In genomic region chr14:92846162-92846897, GRCh38 we compare ENCODE assay signal across 8 cellular contexts. TPM values are rescaled to one million over a fixed set of nuclear protein-coding genes. Genes with fewer than 3 reads are reported as not detected.
DNase-seq lines count a peak whose midpoint lies in the region; ATAC-seq, FAIRE-seq and TF ChIP-seq lines count a peak whose summit lies in the region.

No MANE protein-coding gene starts in this region.

- H3K36me3 ChIP-seq in osteoblast (ENCODE audit: insufficient read depth, low read length), result peaks cover 10% of the 10 kb centered on the region

- no peak overlapping the region for H3K4me3 ChIP-seq in astrocyte of the spinal cord (ENCODE audit: low read depth, low read length)
- no peak overlapping the region for H3K4me3 ChIP-seq in osteoblast (ENCODE audit: insufficient read depth, low read length)

- peaks cover 6% of the 10 kb centered on the region for H3K4me1 ChIP-seq in osteoblast (ENCODE audit: insufficient read depth, low read length)

- TF ChIP-seq CTCF in astrocyte of the spinal cord (IDR thresholded peaks at IDR 0.05; ENCODE audit: low read depth, low read length), result no peak
- TF ChIP-seq CTCF in osteoblast (IDR thresholded peaks at IDR 0.05; ENCODE audit: extremely low read depth, low read depth, low read length), result no peak

- no peaks in the 10 kb centered on the region for H3K9me3 ChIP-seq in osteoblast (ENCODE audit: low read depth, low read length)

- H3K4me2 ChIP-seq in osteoblast (ENCODE audit: insufficient read depth, low read length), result no peak overlapping the region

- no peaks in the 10 kb centered on the region for H3K27me3 ChIP-seq in osteoblast (ENCODE audit: insufficient read depth, low read length)

- FAIRE-seq in GM12892 (lab: Jason Lieb, UNC), result peak; percentile 83

- H4K20me1 ChIP-seq in osteoblast (ENCODE audit: insufficient read depth, low read length), result no peaks in the 10 kb centered on the region

- peak; percentile 66 for ATAC-seq in GM21515 (IDR thresholded peaks at IDR 0.05; ENCODE audit: unreplicated experiment)

- H2AFZ ChIP-seq in osteoblast (ENCODE audit: low read length), result no peak overlapping the region

- TF ChIP-seq POLR2A in GM12892 (IDR thresholded peaks at IDR 0.05; ENCODE audit: low read depth, low read length), result no peak

- in situ Hi-C loops in astrocyte of the spinal cord (cut with HindIII; ENCODE audit: low sequenced_read_pairs), result no loop called here

- no peaks in the 10 kb centered on the region for H3K79me2 ChIP-seq in osteoblast (ENCODE audit: insufficient read depth, low read length)

- peak overlapping the region; percentile 4 for H3K27ac ChIP-seq in osteoblast (ENCODE audit: low read depth, low read length)

- DNase-seq in GM12892 (ENCODE audit: insufficient read length) (no peak), HS-5 (ENCODE audit: low read depth) (peak; percentile 31), astrocyte of the spinal cord (ENCODE audit: low read depth, low spot score) (peak; percentile 39), osteoblast (ENCODE audit: insufficient read length, low spot score, missing footprints) (peak; percentile 89), NCI-H1092 (lab: John Stamatoyannopoulos, UW) (no peak), NCI-H128 (lab: John Stamatoyannopoulos, UW; ENCODE audit: unreplicated experiment) (no peak), iPS-NIHi7 (ENCODE audit: extremely low spot score) (no peak)

RNA-seq across cellular contexts. Expression of gene GOLGA5, which starts 52.2 kb away (rescaled TPM):
- 19.8 TPM for polyA plus RNA-seq in GM12892 (2012; ENCODE audit: missing spikeins)
- 73.1 and 76.6 TPM in 2 replicates for total RNA-seq in osteoblast

Comparison
In these comparisons a context has a peak if more than half of its experiments do, and no peak if none do; other contexts are left out.
1. DNase-seq: peak in HS-5 (single experiment), astrocyte of the spinal cord (single experiment) and osteoblast (single experiment); none in GM12892 (single experiment), NCI-H1092 (single experiment), NCI-H128 (single experiment) and iPS-NIHi7 (single experiment).